10 cellular contexts compared by ENCODE assay signal in genomic region chr19:752652-753517, GRCh38.
DNase-seq lines count a peak whose midpoint lies in the region; ATAC-seq, FAIRE-seq and TF ChIP-seq lines count a peak whose summit lies in the region.
"Had no signal": no experiment of that assay in that cellular context is flagged by ENCODE, and none has a peak within 500 bp of the region (broad histone marks: within the 10 kb centered on the region; RNA-seq: fewer than 3 reads in every experiment).

No MANE protein-coding gene starts in this region.

- DNase-seq in NCI-H2196 (lab: John Stamatoyannopoulos, UW; ENCODE audit: unreplicated experiment): peak; percentile 49
- DNase-seq in NCI-H2196 treated with DMSO at 0.1 percent for 48 hours (lab: John Stamatoyannopoulos, UW; ENCODE audit: unreplicated experiment): no peak
- DNase-seq in astrocyte of the spinal cord (ENCODE audit: low read depth, low spot score): peak; percentile 91
- DNase-seq in kidney tubule cell (ENCODE audit: low spot score): peak; percentile 92
- peak; percentile 87 for DNase-seq in urothelium cell line (ENCODE audit: low spot score)
- no peak for DNase-seq in GM13977 (ENCODE audit: low spot score)
- DNase-seq in stimulated activated CD4-positive, alpha-beta T cell treated with anti-CD3 and anti-CD28 coated beads, Interleukin-12 subunit alpha, Interleukin-12 subunit beta, amount 100 ng/mL, for 4 hours: no peak
- DNase-seq: CD4-positive, alpha-beta T cell had no signal

- TF ChIP-seq CTCF in astrocyte of the spinal cord (IDR thresholded peaks at IDR 0.05; ENCODE audit: low read depth, low read length): no peak
- TF ChIP-seq CTCF in GM13977 (IDR thresholded peaks at IDR 0.05; ENCODE audit: extremely low read depth, insufficient read depth, missing control alignments): no peak

- in situ Hi-C loops in astrocyte of the spinal cord (cut with HindIII; ENCODE audit: low sequenced_read_pairs) (no loop called here), GM13977 (cut with MboI; ENCODE audit: low pct_unique_long_range_greater_than_20kb, low sequenced_read_pairs, unreplicated experiment) (no loop called here)

- H3K4me3 ChIP-seq in astrocyte of the spinal cord (ENCODE audit: low read depth, low read length): no peak overlapping the region
- H3K4me3 ChIP-seq: cardiac muscle cell had no signal

- ATAC-seq in HG02938 (IDR thresholded peaks at IDR 0.05; ENCODE audit: unreplicated experiment): no peak

- peak; percentile 74 for FAIRE-seq in urothelium cell line (lab: Jason Lieb, UNC)

Comparison
In these comparisons a context has a peak if more than half of its experiments do, and no peak if none do; other contexts are left out.
1. DNase-seq: peak in NCI-H2196 (single experiment), astrocyte of the spinal cord (single experiment), kidney tubule cell (single experiment) and urothelium cell line (single experiment); none in NCI-H2196 treated with DMSO at 0.1 percent for 48 hours (single experiment), GM13977 (single experiment) and stimulated activated CD4-positive, alpha-beta T cell treated with anti-CD3 and anti-CD28 coated beads, Interleukin-12 subunit alpha, Interleukin-12 subunit beta, amount 100 ng/mL, for 4 hours (single experiment).